Comparison of ENCODE assay signal across 27 cellular contexts in genomic region chr6:165855856-165856255, GRCh38.
"Had no signal": no experiment of that assay in that cellular context is flagged by ENCODE, and none has a peak within 500 bp of the region (broad histone marks: within the 10 kb centered on the region; RNA-seq: fewer than 3 reads in every experiment).

No MANE protein-coding gene starts in this region.

- FAIRE-seq: colon, endometrium, endothelial cell of umbilical vein, frontal cortex had no signal

- H3K27me3 ChIP-seq: foreskin keratinocyte had no signal

- DNase-seq: colonic mucosa; cortex of kidney; dermis blood vessel endothelial cell; dorsolateral prefrontal cortex; effector CD4-positive, alpha-beta T cell; effector CD8-positive, alpha-beta T cell; effector memory CD4-positive, alpha-beta T cell; effector memory CD8-positive, alpha-beta T cell; endodermal cell; erythroblast; esophagus squamous epithelium; foreskin fibroblast; foreskin keratinocyte; foreskin melanocyte; gastrocnemius medialis; glutamatergic neuron; head of caudate nucleus; heart left ventricle; heart right ventricle had no signal

- H3K9me3 ChIP-seq: colonic mucosa, esophagus squamous epithelium, gastrocnemius medialis, gastroesophageal sphincter, heart left ventricle, heart right ventricle had no signal

- H3K4me1 ChIP-seq: colonic mucosa, foreskin keratinocyte, gastrocnemius medialis had no signal

- H3K36me3 ChIP-seq: colonic mucosa, esophagus squamous epithelium, gastrocnemius medialis, gastroesophageal sphincter, heart left ventricle, heart right ventricle had no signal

- H3K4me3 ChIP-seq: colonic mucosa, coronary artery, dorsolateral prefrontal cortex, esophagus squamous epithelium, gastrocnemius medialis, gastroesophageal sphincter, heart left ventricle, heart right ventricle had no signal

- ATAC-seq: effector memory CD8-positive, alpha-beta T cell; esophagus mucosa; foreskin keratinocyte; gastrocnemius medialis; gastroesophageal sphincter; heart left ventricle had no signal

- H3K27ac ChIP-seq: colonic mucosa, coronary artery, dorsolateral prefrontal cortex, epithelial cell of prostate, esophagus squamous epithelium, foreskin keratinocyte, gastrocnemius medialis, gastroesophageal sphincter, heart left ventricle, heart right ventricle had no signal
